8 cellular contexts compared by ENCODE assay signal in genomic region chr17:30235386-30236296, GRCh38. TPM values are rescaled to one million over a fixed set of nuclear protein-coding genes. Genes with fewer than 3 reads are reported as not detected.
DNase-seq lines count a peak whose midpoint lies in the region; ATAC-seq, FAIRE-seq and TF ChIP-seq lines count a peak whose summit lies in the region.

SLC6A4 (minus strand) TSS chr17:30235697; CDS start chr17:30221958, 13,739 bp downstream.

- H3K4me1 ChIP-seq in ACC112 (ENCODE audit: control insufficient read depth, insufficient read depth, low read length, unreplicated experiment) (peaks cover 7% of the 10 kb centered on the region), kidney (ENCODE audit: control insufficient read depth in 1 of 2, insufficient read depth in 1 of 2, low read depth in 1 of 2, low read length in 2 of 2) (peaks cover 0 to 6% of the 10 kb centered on the region in 2 donors), testis (peaks cover 18% of the 10 kb centered on the region)

- peak within 1 kb of the TSS in 1 of 2 donors; percentile 40 for H3K9ac ChIP-seq in kidney (ENCODE audit: low read length in 2 of 2)

- in situ Hi-C loops in astrocyte of the spinal cord (cut with HindIII; ENCODE audit: low sequenced_read_pairs): no loop called here

- H2AFZ ChIP-seq in ACC112 (ENCODE audit: low read length, unreplicated experiment): peak within 1 kb of the TSS; percentile 89

- H3K36me3 ChIP-seq in ACC112 (ENCODE audit: insufficient read depth, low read length): no peaks in the 10 kb centered on the region
- H3K36me3 ChIP-seq in kidney (ENCODE audit: control insufficient read depth in 1 of 2, insufficient read depth in 2 of 2, low read length in 2 of 2): no peaks in the 10 kb centered on the region
- H3K36me3 ChIP-seq in testis (ENCODE audit: low read depth, missing control alignments): no peaks in the 10 kb centered on the region

- no peaks in the 10 kb centered on the region for H3K79me2 ChIP-seq in ACC112 (ENCODE audit: control insufficient read depth, insufficient read depth, low read length, unreplicated experiment)

- H3K4me3 ChIP-seq in ACC112 (ENCODE audit: low read depth, low read length): peak within 1 kb of the TSS; percentile 82
- H3K4me3 ChIP-seq in astrocyte of the spinal cord (ENCODE audit: low read depth, low read length): peak within 1 kb of the TSS; percentile 34
- peak within 1 kb of the TSS; percentile 40 to 62 for H3K4me3 ChIP-seq in kidney (ENCODE audit: low read length in 2 of 2)
- peak within 1 kb of the TSS; percentile 44 to 61 for H3K4me3 ChIP-seq in testis

- no peak within 1 kb of the TSS for H3K27ac ChIP-seq in ACC112 (ENCODE audit: low read depth, low read length)
- H3K27ac ChIP-seq in kidney (ENCODE audit: low read depth in 2 of 2, low read length in 2 of 2): no peak within 1 kb of the TSS
- H3K27ac ChIP-seq in testis: no peak within 1 kb of the TSS

- intact Hi-C loops in kidney (cut with DNase I) (no loop called here), testis (cut with DNase I; ENCODE audit: low total_unique reads) (no loop called here)

- DNase-seq in astrocyte of the spinal cord (ENCODE audit: low read depth, low spot score) (no peak), kidney (no peak), testis (no peak), anterior cingulate cortex (lab: John Stamatoyannopoulos, UW) (no peak)
- no peak for DNase-seq in stimulated activated naive CD4-positive, alpha-beta T cell treated with Interleukin-2 at 50 U/mL for 16 hours (lab: John Stamatoyannopoulos, UW)

- H3K9me3 ChIP-seq in kidney (ENCODE audit: control insufficient read depth in 1 of 2, low read length in 2 of 2) (no peaks in the 10 kb centered on the region), testis (no peaks in the 10 kb centered on the region)

- TF ChIP-seq POLR2A in testis (IDR thresholded peaks at IDR 0.05): no peak

- TF ChIP-seq CTCF in astrocyte of the spinal cord (IDR thresholded peaks at IDR 0.05; ENCODE audit: low read depth, low read length): no peak
- no peak for TF ChIP-seq CTCF in kidney (IDR thresholded peaks at IDR 0.05; ENCODE audit: borderline replicate concordance, extremely low read depth, insufficient read depth)
- no peak for TF ChIP-seq CTCF in testis (IDR thresholded peaks at IDR 0.05)

- ATAC-seq in GM18868 (IDR thresholded peaks at IDR 0.05; ENCODE audit: unreplicated experiment) (peak; percentile 6), GM21526 (IDR thresholded peaks at IDR 0.05; ENCODE audit: low FRiP score, unreplicated experiment) (no peak)

- FAIRE-seq in kidney (lab: Jason Lieb, UNC): no peak

- H3K27me3 ChIP-seq in ACC112 (ENCODE audit: insufficient read depth, low read length) (peaks cover 52% of the 10 kb centered on the region), testis (no peaks in the 10 kb centered on the region)

- 2 to 4% methylated on average over 15 to 80 of the region's 82 CpGs for WGBS in testis, 2 donors

RNA-seq across cellular contexts. Expression of gene SLC6A4, which starts in this region (rescaled TPM):
- total RNA-seq in kidney (0.94 TPM), testis (1 to 10 TPM; 1.7 to 2.4 TPM)
- polyA plus RNA-seq in kidney (ENCODE audit: insufficient read depth, low read depth, low replicate concordance) (1.1 TPM), testis (ENCODE audit: insufficient read depth, low read depth, low replicate concordance) (1.7 TPM)
